Comparison of ENCODE assay signal across 13 cellular contexts in genomic region chr6:167572841-167573271, GRCh38.
DNase-seq lines count a peak whose midpoint lies in the region; ATAC-seq and TF ChIP-seq lines count a peak whose summit lies in the region.
"Had no signal": no experiment of that assay in that cellular context is flagged by ENCODE, and none has a peak within 500 bp of the region (broad histone marks: within the 10 kb centered on the region; RNA-seq: fewer than 3 reads in every experiment).

No MANE protein-coding gene starts in this region.

- no peaks in the 10 kb centered on the region for H3K27me3 ChIP-seq in vagina

- no peaks in the 10 kb centered on the region for H3K9me3 Mint-ChIP-seq in osteocyte (ENCODE audit: unreplicated experiment)
- H3K9me3 Mint-ChIP-seq: activated CD4-positive, alpha-beta T cell treated with anti-CD3 and anti-CD28 coated beads, Interleukin-2, amount 10 ng/mL, durations not matched to agents 24 days and 14 days; activated T-cell treated with anti-CD3 and anti-CD28 coated beads, Interleukin-2, amount 50 U/mL, for 72 hours; H9; stimulated activated memory B cell treated with anti-CD40 and anti-IgM and Interleukin-4, amounts not matched to agents 10 μg/mL and 1 μg/mL and 100 μg/mL, for 72 hours had no signal

- H3K36me3 ChIP-seq in vagina: no peaks in the 10 kb centered on the region

- H3K9me3 ChIP-seq in T-helper 17 cell (ENCODE audit: control insufficient read depth, low read length, poor library complexity, severe bottlenecking) (no peaks in the 10 kb centered on the region), vagina (no peaks in the 10 kb centered on the region)

- no peak for TF ChIP-seq POLR2A in vagina (IDR thresholded peaks at IDR 0.05)

- intact Hi-C loops in left cardiac atrium (cut with DNase I): no loop called here
- intact Hi-C loops in vagina (cut with DNase I): no loop called here

- peaks cover 40% of the 10 kb centered on the region for H3K27me3 Mint-ChIP-seq in T-helper 17 cell
- H3K27me3 Mint-ChIP-seq in osteocyte (ENCODE audit: unreplicated experiment): no peaks in the 10 kb centered on the region
- H3K27me3 Mint-ChIP-seq: activated CD4-positive, alpha-beta T cell treated with anti-CD3 and anti-CD28 coated beads, Interleukin-2, amount 10 ng/mL, durations not matched to agents 24 days and 14 days had no signal

- peaks cover 3% of the 10 kb centered on the region for H3K36me3 Mint-ChIP-seq in T-helper 17 cell (ENCODE audit: low read depth)
- no peaks in the 10 kb centered on the region for H3K36me3 Mint-ChIP-seq in osteocyte (ENCODE audit: unreplicated experiment)
- H3K36me3 Mint-ChIP-seq: stimulated activated memory B cell treated with anti-CD40 and anti-IgM and Interleukin-4, amounts not matched to agents 10 μg/mL and 1 μg/mL and 100 μg/mL, for 72 hours had no signal

- H3K4me3 Mint-ChIP-seq in T-helper 17 cell (no peak overlapping the region), osteocyte (ENCODE audit: unreplicated experiment) (no peak overlapping the region)
- H3K4me3 Mint-ChIP-seq: activated CD4-positive, alpha-beta T cell treated with anti-CD3 and anti-CD28 coated beads, Interleukin-2, amount 10 ng/mL, durations not matched to agents 24 days and 14 days; activated T-cell treated with anti-CD3 and anti-CD28 coated beads, Interleukin-2, amount 50 U/mL, for 72 hours; H9; stimulated activated memory B cell treated with anti-CD40 and anti-IgM and Interleukin-4, amounts not matched to agents 10 μg/mL and 1 μg/mL and 100 μg/mL, for 72 hours had no signal

- TF ChIP-seq CTCF in osteocyte (IDR thresholded peaks at IDR 0.05) (no peak), vagina (IDR thresholded peaks at IDR 0.05) (no peak)

- peak overlapping the region; percentile 74 for H3K27ac ChIP-seq in vagina

- H3K4me1 ChIP-seq in vagina: peaks cover 15% of the 10 kb centered on the region

- DNase-seq in T-helper 17 cell (no peak), left cardiac atrium (no peak), osteocyte (ENCODE audit: extremely low spot score, unreplicated experiment) (peak; percentile 60), vagina (ENCODE audit: extremely low spot score in 2 of 2) (peak; percentile 74 to 83), NCI-H1436 (lab: John Stamatoyannopoulos, UW) (no peak), middle frontal gyrus (ENCODE audit: extremely low spot score, low spot score) (no peak)
- DNase-seq: activated CD4-positive, alpha-beta T cell treated with anti-CD3 and anti-CD28 coated beads, Interleukin-2, amount 10 ng/mL, durations not matched to agents 24 days and 14 days; activated T-cell treated with anti-CD3 and anti-CD28 coated beads, Interleukin-2, amount 50 U/mL, for 72 hours; H9; NCI-H2171 had no signal

- no peak overlapping the region for H3K4me3 ChIP-seq in vagina
- H3K4me3 ChIP-seq: skin epidermis had no signal

- H3K27ac Mint-ChIP-seq in T-helper 17 cell (peak overlapping the region; percentile 57), osteocyte (ENCODE audit: unreplicated experiment) (peak overlapping the region; percentile 74)
- H3K27ac Mint-ChIP-seq: activated CD4-positive, alpha-beta T cell treated with anti-CD3 and anti-CD28 coated beads, Interleukin-2, amount 10 ng/mL, durations not matched to agents 24 days and 14 days; activated T-cell treated with anti-CD3 and anti-CD28 coated beads, Interleukin-2, amount 50 U/mL, for 72 hours; stimulated activated memory B cell treated with anti-CD40 and anti-IgM and Interleukin-4, amounts not matched to agents 10 μg/mL and 1 μg/mL and 100 μg/mL, for 72 hours had no signal

- ATAC-seq in T-helper 17 cell: no peak
- ATAC-seq in left cardiac atrium: peak; percentile 40 to 66
- ATAC-seq in GM18907 (IDR thresholded peaks at IDR 0.05; ENCODE audit: unreplicated experiment): no peak
- ATAC-seq: activated T-cell treated with anti-CD3 and anti-CD28 coated beads, Interleukin-2, amount 50 U/mL, for 72 hours; stimulated activated memory B cell treated with anti-CD40 and anti-IgM and Interleukin-4, amounts not matched to agents 10 μg/mL and 1 μg/mL and 100 μg/mL, for 72 hours had no signal

- H3K4me1 Mint-ChIP-seq in T-helper 17 cell (no peaks in the 10 kb centered on the region), osteocyte (ENCODE audit: unreplicated experiment) (peaks cover 50% of the 10 kb centered on the region)
- H3K4me1 Mint-ChIP-seq: activated CD4-positive, alpha-beta T cell treated with anti-CD3 and anti-CD28 coated beads, Interleukin-2, amount 10 ng/mL, durations not matched to agents 24 days and 14 days; stimulated activated memory B cell treated with anti-CD40 and anti-IgM and Interleukin-4, amounts not matched to agents 10 μg/mL and 1 μg/mL and 100 μg/mL, for 72 hours had no signal

Comparison
In these comparisons a context has a peak if more than half of its experiments do, and no peak if none do; other contexts are left out.
1. ATAC-seq: peak in left cardiac atrium (2 of 2); none in T-helper 17 cell (single experiment) and GM18907 (single experiment).
2. DNase-seq: peak in osteocyte (single experiment) and vagina (2 of 2); none in T-helper 17 cell (0 of 3), left cardiac atrium (single experiment), NCI-H1436 (single experiment) and middle frontal gyrus (single experiment).